20 cellular contexts compared by ENCODE assay signal in genomic region chr16:22078656-22079055, GRCh38. TPM values are rescaled to one million over a fixed set of nuclear protein-coding genes. Genes with fewer than 3 reads are reported as not detected.
DNase-seq lines count a peak whose midpoint lies in the region; ATAC-seq, FAIRE-seq and TF ChIP-seq lines count a peak whose summit lies in the region.
"Had no signal": no experiment of that assay in that cellular context is flagged by ENCODE, and none has a peak within 500 bp of the region (broad histone marks: within the 10 kb centered on the region; RNA-seq: fewer than 3 reads in every experiment).

No MANE protein-coding gene starts in this region.

- in situ Hi-C loops in K562 (cut with MboI): no loop called here

- POLR2A ChIA-PET in A549 (lab: Yijun Ruan, JAX) (interaction anchor here (1.5 kb wide), 2 partner anchors 70 to 125 kb away, joined by 3 to 17 read pairs; partner anchors contain the start of genes MOSMO and UQCRC2), K562 (lab: Yijun Ruan, JAX) (interaction anchor here (0.6 to 1.4 kb wide), 3 partner anchors 12 to 252 kb away, joined by 3 to 4 read pairs (median 4); no protein-coding TSS in a partner anchor)

- no peak for TF ChIP-seq RAD21 in A549 (conservative IDR thresholded peaks at IDR 0.05 in 1 of 2, IDR thresholded peaks at IDR 0.05 in 1 of 2)
- no peak for TF ChIP-seq RAD21 in K562 (CRISPR knock-in tag; conservative IDR thresholded peaks at IDR 0.05 in 1 of 2, IDR thresholded peaks at IDR 0.05 in 1 of 2)

- no peaks in the 10 kb centered on the region for H3K9me1 ChIP-seq in K562 (ENCODE audit: control insufficient read depth, insufficient read depth, low read length)

- TF ChIP-seq POLR2A in A549 (IDR thresholded peaks at IDR 0.05; ENCODE audit: low read length) (no peak), K562 (conservative IDR thresholded peaks at IDR 0.05) (no peak), GM12892 (IDR thresholded peaks at IDR 0.05; ENCODE audit: low read depth, low read length) (no peak), tibial nerve (IDR thresholded peaks at IDR 0.05) (no peak)

- BruUV-seq in K562 (replicated peaks; lab: Mats Ljungman, UMichigan): no TSS peak

- H3K9me3 ChIP-seq in A549: no peaks in the 10 kb centered on the region
- H3K9me3 ChIP-seq in K562 (replicated peaks; ENCODE audit: control insufficient read depth, insufficient read depth, low read depth, low read length): no peaks in the 10 kb centered on the region
- H3K9me3 ChIP-seq in tibial nerve: no peaks in the 10 kb centered on the region
- H3K9me3 ChIP-seq: BLaER1 treated with 17β-estradiol and CSF1 and Interleukin-3, amounts not matched to agents 10 nM and 100 nM; Caco-2 had no signal

- H3K4me2 ChIP-seq in A549 (no peak overlapping the region), K562 (ENCODE audit: insufficient read depth, low read length) (no peak overlapping the region)
- H3K4me2 ChIP-seq: BLaER1 treated with 17β-estradiol and CSF1 and Interleukin-3, amounts not matched to agents 10 nM and 100 nM had no signal

- no peak for TF ChIP-seq CTCF in A549 (IDR thresholded peaks at IDR 0.05)
- TF ChIP-seq CTCF in K562 (IDR thresholded peaks at IDR 0.05 in 2 of 3, conservative IDR thresholded peaks at IDR 0.05 in 1 of 3; ENCODE audit: insufficient read depth in 2 of 3, low read depth in 1 of 3, low read length in 3 of 3): no peak
- TF ChIP-seq CTCF in tibial nerve (IDR thresholded peaks at IDR 0.05): no peak

- no peaks in the 10 kb centered on the region for H4K20me1 ChIP-seq in K562 (replicated peaks; ENCODE audit: control insufficient read depth, insufficient read depth, low read length)

- no peaks in the 10 kb centered on the region for H3K4me1 ChIP-seq in A549
- no peaks in the 10 kb centered on the region for H3K4me1 ChIP-seq in K562 (replicated peaks in 1 of 2; ENCODE audit: control insufficient read depth in 2 of 2, insufficient read depth in 2 of 2, low read length in 2 of 2)
- peaks cover 0 to 18% (median 0%) of the 10 kb centered on the region in 4 donors for H3K4me1 ChIP-seq in tibial nerve
- H3K4me1 ChIP-seq: BLaER1 treated with 17β-estradiol and CSF1 and Interleukin-3, amounts not matched to agents 10 nM and 100 nM; Caco-2 had no signal

- H3K36me3 ChIP-seq in K562 (ENCODE audit: control insufficient read depth, insufficient read depth, low read length): no peaks in the 10 kb centered on the region
- no peaks in the 10 kb centered on the region for H3K36me3 ChIP-seq in tibial nerve

- no peak for DNase-seq in A549 (ENCODE audit: low read depth in 1 of 2, low spot score in 1 of 2)
- DNase-seq in K562 (ENCODE audit: extremely low read depth in 1 of 4, low spot score in 3 of 4): no peak
- no peak for DNase-seq in nucleus accumbens (lab: John Stamatoyannopoulos, UW)
- DNase-seq in GM12892 (ENCODE audit: insufficient read length): no peak
- DNase-seq in tibial nerve (ENCODE audit: low spot score in 2 of 2): no peak
- DNase-seq: 8988T; AML-193; Caco-2; Calu3; CD4-positive, alpha-beta T cell; CD8-positive, alpha-beta T cell; DMS79 treated with DMSO at 0.1 percent for 48 hours; GDM1 had no signal

- FAIRE-seq in A549 (lab: Jason Lieb, UNC) (no peak), G401.6 (lab: Jason Lieb, UNC) (peak; percentile 50), K562 (lab: Jason Lieb, UNC) (no peak), GM12892 (lab: Jason Lieb, UNC) (no peak)
- FAIRE-seq: A204.1, D721Med, GM12878, GM18507 had no signal

- ATAC-seq in A549 (no peak), K562 (no peak)

- no peaks in the 10 kb centered on the region for H3K79me2 ChIP-seq in K562 (ENCODE audit: control insufficient read depth, insufficient read depth, low read length)

- CTCF ChIA-PET in A549 (lab: Yijun Ruan, JAX): interaction anchor here (0.8 to 5.2 kb wide), 35 partner anchors 11 to 218 kb away, joined by 3 to 226 read pairs (median 9); partner anchors contain the start of genes MOSMO, PDZD9 and VWA3A
- CTCF ChIA-PET in K562 (lab: Yijun Ruan, JAX; ENCODE audit: low intra/inter-chr PET ratio): interaction anchor here (0.9 to 3.2 kb wide), 2 partner anchors 71 to 77 kb away, joined by 3 to 38 read pairs; partner anchors contain the start of genes MOSMO and PDZD9

- H3K27me3 ChIP-seq in K562 (ENCODE audit: control insufficient read depth in 2 of 2, insufficient read depth in 2 of 2, low read length in 2 of 2) (no peaks in the 10 kb centered on the region), tibial nerve (no peaks in the 10 kb centered on the region)
- H3K27me3 ChIP-seq: BLaER1 treated with 17β-estradiol and CSF1 and Interleukin-3, amounts not matched to agents 10 nM and 100 nM had no signal

- 76% methylated on average over 1 of the region's 1 CpG for WGBS in A549 (ENCODE audit: missing lambda C conversion rate)
- WGBS in K562 (ENCODE audit: insufficient coverage, low coverage, missing lambda C conversion rate): 32% methylated on average over 1 of the region's 1 CpG
- 84 to 94% methylated on average over 1 of the region's 1 CpG for WGBS in tibial nerve, 2 donors

- no peak overlapping the region for H3K4me3 ChIP-seq in A549
- H3K4me3 ChIP-seq in K562: no peak overlapping the region
- H3K4me3 ChIP-seq in tibial nerve: no peak overlapping the region
- H3K4me3 ChIP-seq: BLaER1 treated with 17β-estradiol and CSF1 and Interleukin-3, amounts not matched to agents 10 nM and 100 nM; GM12878 had no signal

- H3K27ac ChIP-seq in A549 (no peak overlapping the region), K562 (ENCODE audit: extremely low read depth, low read depth, low read length) (no peak overlapping the region), tibial nerve (no peak overlapping the region)
- H3K27ac ChIP-seq: BLaER1 treated with 17β-estradiol and CSF1 and Interleukin-3, amounts not matched to agents 10 nM and 100 nM; C4-2B had no signal

- intact Hi-C loops in K562 (cut with micrococcal nuclease): loop anchor here (5.0 kb wide), 1 partner anchor 126 kb away; the partner anchor contains the start of gene UQCRC2

- no peak overlapping the region for H2AFZ ChIP-seq in K562 (ENCODE audit: low read depth, low read length)

- no peak overlapping the region for H3K9ac ChIP-seq in K562 (ENCODE audit: insufficient read depth in 1 of 2, low read depth in 2 of 2, low read length in 2 of 2)
- H3K9ac ChIP-seq: BLaER1 treated with 17β-estradiol and CSF1 and Interleukin-3, amounts not matched to agents 10 nM and 100 nM had no signal

- TF ChIP-seq EP300 in A549 (IDR thresholded peaks at IDR 0.05) (no peak), K562 (IDR thresholded peaks at IDR 0.05; ENCODE audit: low read length) (no peak), tibial nerve (IDR thresholded peaks at IDR 0.05) (no peak)

TF ChIP-seq in A549, 52 proteins besides CTCF, POLR2A, EP300 and RAD21:
- TF ChIP-seq BHLHE40 (IDR thresholded peaks at IDR 0.05; ENCODE audit: low read depth, low read length) (no peak), POLR2AphosphoS2 (conservative IDR thresholded peaks at IDR 0.05; ENCODE audit: low read length) (no peak), RCOR1 (IDR thresholded peaks at IDR 0.05; ENCODE audit: low read depth, low read length) (no peak), MAFK (IDR thresholded peaks at IDR 0.05; ENCODE audit: partially characterized antibody) (peak; percentile 76), JUNB (IDR thresholded peaks at IDR 0.05) (no peak), NPAS2 (CRISPR knock-in tag; IDR thresholded peaks at IDR 0.05; ENCODE audit: borderline replicate concordance) (no peak), SMC3 (IDR thresholded peaks at IDR 0.05) (no peak)
TF ChIP-seq in A549: peak in this region for 1.

TF ChIP-seq in K562, 482 proteins besides CTCF, POLR2A, EP300 and RAD21 (continues in another document):
- TF ChIP-seq SRSF9 (IDR thresholded peaks at IDR 0.05; ENCODE audit: borderline replicate concordance, low read depth, low read length): no peak

RNA-seq across cellular contexts. Expression of gene VWA3A, which starts 13.7 kb away (rescaled TPM):
- polyA plus RNA-seq in A549 (2011; rRNA removed) (0.17 TPM in 1 of 2 replicates, not detected in the other), A549 (2017; fragmentation: RNase III; extraction: RNeasy Plus Mini Kit Qiagen cat#74134 plus additional on column Dnase treatment) (0.03 to 0.07 TPM in 2 of 3 replicates, not detected in the other), K562 (2011; rRNA removed) (not detected in 2 replicates), K562 (2014; fragmentation: Illumina TruSeq; extraction: Trizol) (not detected in 2 replicates), K562 (2014; fragmentation: Nextera tagmentation; extraction: Ambion mirVana) (not detected), K562 (2014; rRNA removed) (not detected in 2 replicates)
- polyA plus RNA-seq in A549 (2012; cell fraction: cytosol; rRNA removed): 0.04 TPM in 1 of 2 replicates, not detected in the other
- 0.04 and 0.14 TPM in 2 replicates for polyA plus RNA-seq in A549 (2012; cell fraction: nucleus; rRNA removed)
- 0.41 TPM in 1 of 2 replicates, not detected in the other for polyA minus RNA-seq in A549 (2011; rRNA and poly(A)+ RNA removed)
- not detected in 2 replicates for total RNA-seq in K562 (2011; cell fraction: chromatin; rRNA removed; ENCODE audit: low replicate concordance)
- total RNA-seq in K562 (2011; cell fraction: nucleolus; rRNA removed): not detected in 2 replicates
- not detected in 2 replicates for total RNA-seq in K562 (2011; cell fraction: nucleoplasm; rRNA removed)
- total RNA-seq in K562 (2014; rRNA removed) (not detected in 2 replicates), K562 (2014; rRNA removed; fragmentation: Illumina TruSeq; extraction: Trizol) (not detected in 2 replicates), K562 (2015; rRNA removed; fragmentation: Illumina TruSeq; extraction: Trizol) (not detected in 2 replicates), K562 (2021) (not detected in 2 replicates), tibial nerve (1 to 10 TPM in 1 of 4 donors, not detected in 3; 2.0 TPM)
- polyA plus RNA-seq in K562 (2011; cell fraction: cytosol; rRNA removed): 0.01 TPM in 1 of 2 replicates, not detected in the other
- polyA plus RNA-seq in K562 (2011; cell fraction: nucleus; rRNA removed): 0.26 TPM in 1 of 2 replicates, not detected in the other
- 0.03 TPM in 1 of 2 replicates, not detected in the other for polyA plus RNA-seq in K562 (2012)
- not detected in 2 replicates for polyA minus RNA-seq in K562 (2011; rRNA and poly(A)+ RNA removed)
- not detected in 2 replicates for polyA minus RNA-seq in K562 (2011; cell fraction: cytosol; rRNA and poly(A)+ RNA removed)
- not detected in 2 replicates for polyA minus RNA-seq in K562 (2011; cell fraction: nucleus; rRNA and poly(A)+ RNA removed)
- 0.19 TPM for polyA plus RNA-seq in GM12892 (2012; ENCODE audit: missing spikeins)
- total RNA-seq: Caco-2, GM12878 had no signal

Comparison
In these comparisons a context has a peak if more than half of its experiments do, and no peak if none do; other contexts are left out.
1. Of the 35 proteins assayed by ChIP-seq in both K562 and A549: peak only in K562: none; only in A549: MAFK; in both: none; in neither: 34.